Comparison of ENCODE assay signal across 9 cellular contexts in genomic region chr11:9577551-9577950, GRCh38. TPM values are rescaled to one million over a fixed set of nuclear protein-coding genes. Genes with fewer than 3 reads are reported as not detected.
DNase-seq lines count a peak whose midpoint lies in the region; ATAC-seq and TF ChIP-seq lines count a peak whose summit lies in the region.
"Had no signal": no experiment of that assay in that cellular context is flagged by ENCODE, and none has a peak within 500 bp of the region (broad histone marks: within the 10 kb centered on the region; RNA-seq: fewer than 3 reads in every experiment).

No MANE protein-coding gene starts in this region.

- ATAC-seq in activated B cell treated with CpG ODN at 0.5 μM for 24 hours (ENCODE audit: low read depth): no peak

- peak overlapping the region; percentile 89 for H3K27ac Mint-ChIP-seq in activated CD4-positive, alpha-beta T cell treated with anti-CD3 and anti-CD28 coated beads, Interleukin-2, amount 10 ng/mL, durations not matched to agents 7 days and 5 days
- peak overlapping the region; percentile 37 for H3K27ac Mint-ChIP-seq in activated B cell treated with CpG ODN at 0.5 μM for 24 hours

- CTCF ChIA-PET in activated CD4-positive, alpha-beta T cell treated with anti-CD3 and anti-CD28 coated beads, Interleukin-2, amount 10 ng/mL, durations not matched to agents 7 days and 5 days (lab: Charles Lee): interaction anchor here (0.6 to 2.3 kb wide), 9 partner anchors 11 to 413 kb away, joined by 3 to 12 read pairs (median 4); no protein-coding TSS in a partner anchor
- CTCF ChIA-PET in activated B cell treated with CpG ODN at 0.5 μM for 24 hours (lab: Charles Lee): interaction anchor here (0.5 to 3.4 kb wide), 5 partner anchors 24 to 104 kb away, joined by 3 to 18 read pairs (median 4); no protein-coding TSS in a partner anchor

- no peaks in the 10 kb centered on the region for H4K20me1 ChIP-seq in hepatocyte (ENCODE audit: insufficient read depth, poor library complexity, severe bottlenecking)

- H3K4me3 Mint-ChIP-seq in activated CD4-positive, alpha-beta T cell treated with anti-CD3 and anti-CD28 coated beads, Interleukin-2, amount 10 ng/mL, durations not matched to agents 7 days and 5 days: peak overlapping the region; percentile 92
- H3K4me3 Mint-ChIP-seq in activated B cell treated with CpG ODN at 0.5 μM for 24 hours: peak overlapping the region; percentile 61

- intact Hi-C loops in activated B cell treated with CpG ODN at 0.5 μM for 24 hours (cut with micrococcal nuclease): loop anchor here (10.0 kb wide), 1 partner anchor 263 kb away; the partner anchor contains the start of gene TMEM41B

- H3K9me2 ChIP-seq in hepatocyte (replicated peaks; ENCODE audit: insufficient read depth): no peaks in the 10 kb centered on the region

- TF ChIP-seq CTCF in activated B cell treated with CpG ODN at 0.5 μM for 24 hours (IDR thresholded peaks at IDR 0.05) (no peak), hepatocyte (IDR thresholded peaks at IDR 0.05; ENCODE audit: poor library complexity) (no peak)

- H3K4me1 ChIP-seq in hepatocyte (ENCODE audit: insufficient read depth) (peaks cover 14% of the 10 kb centered on the region), subcutaneous abdominal adipose tissue (ENCODE audit: control insufficient read depth in 5 of 5, insufficient read depth in 5 of 5, low read length in 5 of 5) (peaks cover 0 to 19% (median 16%) of the 10 kb centered on the region in 5 donors)

- peak overlapping the region in 1 of 5 donors; percentile 11 for H3K9ac ChIP-seq in subcutaneous abdominal adipose tissue (ENCODE audit: low read length in 5 of 5)
- H3K9ac ChIP-seq: BLaER1 had no signal

- POLR2A ChIA-PET in activated CD4-positive, alpha-beta T cell treated with anti-CD3 and anti-CD28 coated beads, Interleukin-2, amount 10 ng/mL, durations not matched to agents 7 days and 5 days (lab: Charles Lee): no interaction called here
- POLR2A ChIA-PET in activated B cell treated with CpG ODN at 0.5 μM for 24 hours (lab: Charles Lee): interaction anchor here (1.2 to 3.6 kb wide), 8 partner anchors 19 to 1231 kb away, joined by 3 to 28 read pairs (median 10); partner anchors contain the start of genes EIF4G2, SWAP70 and ZNF143

- H3K9me3 ChIP-seq in hepatocyte (ENCODE audit: low read depth) (no peaks in the 10 kb centered on the region), subcutaneous abdominal adipose tissue (ENCODE audit: control insufficient read depth in 5 of 5, low read length in 5 of 5) (no peaks in the 10 kb centered on the region)
- H3K9me3 ChIP-seq: BLaER1 had no signal

- no peak for DNase-seq in activated CD4-positive, alpha-beta T cell treated with anti-CD3 and anti-CD28 coated beads, Interleukin-2, amount 10 ng/mL, durations not matched to agents 7 days and 5 days
- DNase-seq in activated CD4-positive, alpha-beta T cell treated with anti-CD3 and anti-CD28 coated beads, Interleukin-2, amount 50 U/mL, for 48 hours: no peak
- DNase-seq in activated B cell treated with CpG ODN at 0.5 μM for 24 hours: no peak
- DNase-seq in hepatocyte (ENCODE audit: low spot score): no peak
- DNase-seq in stimulated activated CD4-positive, alpha-beta T cell treated with anti-CD3 and anti-CD28 coated beads, Interleukin-2, amount 100 ng/mL, for 48 hours: no peak
- DNase-seq in NCI-H524 (lab: John Stamatoyannopoulos, UW): no peak
- DNase-seq in activated gamma-delta T cell treated with Interleukin-2 at 50 U/mL for 16 hours: no peak

- H3K27me3 ChIP-seq in hepatocyte: no peaks in the 10 kb centered on the region
- H3K27me3 ChIP-seq in subcutaneous abdominal adipose tissue (ENCODE audit: control insufficient read depth in 5 of 5, insufficient read depth in 4 of 5, low read length in 5 of 5): peaks cover 0 to 13% (median 3%) of the 10 kb centered on the region in 5 donors
- H3K27me3 ChIP-seq: BLaER1 had no signal

- H3K36me3 ChIP-seq in hepatocyte (replicated peaks; ENCODE audit: insufficient read depth, low read depth) (peaks cover 2% of the 10 kb centered on the region), subcutaneous abdominal adipose tissue (ENCODE audit: control insufficient read depth in 5 of 5, insufficient read depth in 5 of 5, low read length in 5 of 5) (peaks cover 0 to 7% (median 0%) of the 10 kb centered on the region in 5 donors)

- H3K4me3 ChIP-seq in hepatocyte (no peak overlapping the region), subcutaneous abdominal adipose tissue (ENCODE audit: low read depth in 1 of 5, low read length in 5 of 5) (peak overlapping the region in 3 of 5 donors; percentile 17 to 40 (median 34))
- H3K4me3 ChIP-seq: BLaER1 had no signal

- no peaks in the 10 kb centered on the region for H3K9me3 Mint-ChIP-seq in activated CD4-positive, alpha-beta T cell treated with anti-CD3 and anti-CD28 coated beads, Interleukin-2, amount 10 ng/mL, durations not matched to agents 7 days and 5 days
- no peaks in the 10 kb centered on the region for H3K9me3 Mint-ChIP-seq in activated B cell treated with CpG ODN at 0.5 μM for 24 hours

- no peaks in the 10 kb centered on the region for H3K27me3 Mint-ChIP-seq in activated CD4-positive, alpha-beta T cell treated with anti-CD3 and anti-CD28 coated beads, Interleukin-2, amount 10 ng/mL, durations not matched to agents 7 days and 5 days
- H3K27me3 Mint-ChIP-seq in activated B cell treated with CpG ODN at 0.5 μM for 24 hours: no peaks in the 10 kb centered on the region

- no peak overlapping the region for H2AFZ ChIP-seq in hepatocyte

- H3K79me2 ChIP-seq in hepatocyte: peaks cover 79% of the 10 kb centered on the region

- 56% methylated on average over 7 of the region's 7 CpGs for WGBS in hepatocyte (ENCODE audit: low lambda C conversion rate, missing lambda C conversion rate)

- peaks cover 54% of the 10 kb centered on the region for H3K4me1 Mint-ChIP-seq in activated CD4-positive, alpha-beta T cell treated with anti-CD3 and anti-CD28 coated beads, Interleukin-2, amount 10 ng/mL, durations not matched to agents 7 days and 5 days
- peaks cover 39% of the 10 kb centered on the region for H3K4me1 Mint-ChIP-seq in activated B cell treated with CpG ODN at 0.5 μM for 24 hours

- H3K4me2 ChIP-seq in hepatocyte: peak overlapping the region; percentile 81

- peaks cover 66% of the 10 kb centered on the region for H3K36me3 Mint-ChIP-seq in activated CD4-positive, alpha-beta T cell treated with anti-CD3 and anti-CD28 coated beads, Interleukin-2, amount 10 ng/mL, durations not matched to agents 7 days and 5 days (ENCODE audit: low read depth)
- peaks cover 65% of the 10 kb centered on the region for H3K36me3 Mint-ChIP-seq in activated B cell treated with CpG ODN at 0.5 μM for 24 hours (ENCODE audit: low read depth)

- H3K27ac ChIP-seq in hepatocyte (peak overlapping the region; percentile 96), subcutaneous abdominal adipose tissue (ENCODE audit: low read depth, low read length) (no peak overlapping the region)
- H3K27ac ChIP-seq: BLaER1 had no signal

RNA-seq across cellular contexts. Expression of gene WEE1, which starts 4.1 kb away (rescaled TPM):
- 10 to 100 TPM; 60.5 to 64.2 TPM for total RNA-seq in activated CD4-positive, alpha-beta T cell treated with anti-CD3 and anti-CD28 coated beads, Interleukin-2, amount 10 ng/mL, durations not matched to agents 7 days and 5 days
- total RNA-seq in activated B cell treated with CpG ODN at 0.5 μM for 24 hours (29.4 and 33.7 TPM in 2 replicates), hepatocyte (91.0 and 101 TPM in 2 replicates)
- polyA plus RNA-seq in hepatocyte: 71.3 and 79.2 TPM in 2 replicates
